In the genomic region with DNA sequence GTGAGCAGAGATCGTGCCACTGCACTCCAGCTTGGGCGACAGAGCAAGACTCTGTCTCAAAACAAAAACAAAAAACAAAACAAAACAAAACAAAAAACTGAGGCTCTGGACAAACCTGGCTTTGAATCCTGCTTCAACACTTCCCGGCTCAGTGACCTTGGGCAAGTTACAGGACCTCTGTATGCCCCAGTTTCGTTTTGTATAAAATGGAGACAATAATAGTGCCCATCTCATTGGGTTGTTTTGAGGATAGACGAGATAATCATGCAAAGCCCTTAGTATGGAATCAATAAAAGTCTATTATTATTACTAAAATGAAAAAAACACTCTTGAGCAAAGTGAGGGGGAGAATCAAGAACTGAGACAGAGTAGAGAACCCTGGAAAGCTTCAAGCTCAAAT, we compare ENCODE assay signal across 8 cellular contexts.
"Had no signal": no experiment of that assay in that cellular context is flagged by ENCODE, and none has a peak within 500 bp of the region (broad histone marks: within the 10 kb centered on the region; RNA-seq: fewer than 3 reads in every experiment).

No MANE protein-coding gene starts in this region.

- DNase-seq: GDM1, GF-D8 had no signal

- FAIRE-seq: G401.6, GM12891, GM12892, GM18507, GM19239 had no signal

- H3K4me3 ChIP-seq: GM12878 had no signal

- ATAC-seq: GM12878 had no signal
